8 cellular contexts compared by ENCODE assay signal in genomic region chr6:85756982-85757381, GRCh38.
DNase-seq lines count a peak whose midpoint lies in the region; ATAC-seq and TF ChIP-seq lines count a peak whose summit lies in the region.

No MANE protein-coding gene starts in this region.

- peaks cover 4% of the 10 kb centered on the region; the same call in 1 of the 2 replicates for H3K36me3 Mint-ChIP-seq in WTC11

- no peak overlapping the region for H3K9ac ChIP-seq in SK-N-MC (ENCODE audit: insufficient read length)

- no peaks in the 10 kb centered on the region for H3K4me1 Mint-ChIP-seq in WTC11

- ATAC-seq in HG02870 (IDR thresholded peaks at IDR 0.05; ENCODE audit: unreplicated experiment) (no peak), WTC11 (no peak)

- no peaks in the 10 kb centered on the region for H3K36me3 ChIP-seq in SK-N-MC (ENCODE audit: insufficient read depth, low read length)

- H3K9me3 ChIP-seq in SK-N-MC (ENCODE audit: low read depth, low read length): no peaks in the 10 kb centered on the region

- CTCF ChIA-PET in WTC11 (lab: Charles Lee): interaction anchor here (0.7 kb wide), 1 partner anchor 166 kb away, joined by 3 read pairs; no protein-coding TSS in a partner anchor

- no peak overlapping the region for H3K27ac ChIP-seq in SK-N-MC

- no peak overlapping the region for H3K4me3 Mint-ChIP-seq in WTC11

- H3K9me3 Mint-ChIP-seq in WTC11: peaks cover 27% of the 10 kb centered on the region

- DNase-seq in ACHN (peak; percentile 28), GM13976 (ENCODE audit: low spot score) (no peak), SK-N-MC (ENCODE audit: low read depth, low spot score) (peak; percentile 18), glomerular endothelial cell (ENCODE audit: extremely low read depth, low read depth, low spot score) (peak; percentile 5), ecto neural progenitor cell (ENCODE audit: low spot score) (no peak), HuH-7 (ENCODE audit: low spot score) (no peak), WTC11 (ENCODE audit: low spot score) (no peak)

- H3K27me3 Mint-ChIP-seq in WTC11 (ENCODE audit: low read depth): peaks cover 10% of the 10 kb centered on the region; the same call in 1 of the 2 replicates

- H3K27ac Mint-ChIP-seq in WTC11: no peak overlapping the region

- POLR2A ChIA-PET in WTC11 (lab: Charles Lee): no interaction called here

- TF ChIP-seq CTCF in GM13976 (IDR thresholded peaks at IDR 0.05; ENCODE audit: borderline replicate concordance, control extremely low read depth, extremely low read depth, insufficient read depth, missing control alignments) (peak; percentile 21), WTC11 (IDR thresholded peaks at IDR 0.05) (no peak)

- in situ Hi-C loops in ACHN (cut with HindIII; ENCODE audit: low pct_ligation_motif_present, low pct_unique_long_range_greater_than_20kb, low sequenced_read_pairs) (no loop called here), GM13976 (cut with MboI; ENCODE audit: low sequenced_read_pairs, unreplicated experiment) (no loop called here)

- no peak overlapping the region for H3K4me3 ChIP-seq in SK-N-MC

TF ChIP-seq in WTC11, 78 proteins besides CTCF, POLR2A, EP300 and RAD21:
- TF ChIP-seq ZNF512 (CRISPR knock-in tag; IDR thresholded peaks at IDR 0.05; ENCODE audit: borderline replicate concordance) (no peak), MAX (CRISPR knock-in tag; IDR thresholded peaks at IDR 0.05) (no peak), MLX (CRISPR knock-in tag; IDR thresholded peaks at IDR 0.05) (no peak), TP53 (CRISPR knock-in tag; IDR thresholded peaks at IDR 0.05) (no peak), AR (CRISPR knock-in tag; IDR thresholded peaks at IDR 0.05) (no peak), ZNF263 (CRISPR knock-in tag; IDR thresholded peaks at IDR 0.05; ENCODE audit: low read depth) (no peak)

Comparison
In these comparisons a context has a peak if more than half of its experiments do, and no peak if none do; other contexts are left out.
1. DNase-seq: peak in ACHN (single experiment), SK-N-MC (single experiment) and glomerular endothelial cell (single experiment); none in GM13976 (single experiment), ecto neural progenitor cell (single experiment), HuH-7 (single experiment) and WTC11 (single experiment).